ENCODE assay signal across 17 cellular contexts in the genomic region with DNA sequence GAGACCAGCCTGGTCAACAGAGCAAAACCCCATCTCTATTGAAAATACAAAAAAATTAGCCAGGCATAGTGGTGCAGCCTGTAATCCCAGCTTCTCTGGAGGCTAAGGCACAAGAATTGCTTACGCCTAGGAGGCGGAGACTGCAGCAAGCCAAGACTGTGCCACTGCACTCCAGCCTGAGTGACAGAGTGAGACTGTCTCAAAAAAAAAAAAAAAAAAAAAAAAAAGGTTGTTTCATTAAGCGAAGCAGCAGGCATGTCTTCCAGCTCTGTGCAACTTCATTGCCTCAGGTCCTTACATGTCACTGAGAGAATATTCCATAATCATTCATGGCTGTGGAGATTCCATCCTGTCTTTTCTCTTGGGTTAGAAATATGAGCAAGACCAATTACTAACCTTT. TPM values are rescaled to one million over a fixed set of nuclear protein-coding genes. Genes with fewer than 3 reads are reported as not detected.
DNase-seq lines count a peak whose midpoint lies in the region; ATAC-seq, FAIRE-seq and TF ChIP-seq lines count a peak whose summit lies in the region.
"Had no signal": no experiment of that assay in that cellular context is flagged by ENCODE, and none has a peak within 500 bp of the region (broad histone marks: within the 10 kb centered on the region; RNA-seq: fewer than 3 reads in every experiment).

No MANE protein-coding gene starts in this region.

- H3K36me3 ChIP-seq in DND-41 (ENCODE audit: insufficient read depth, low read length) = peaks cover 29% of the 10 kb centered on the region
- H3K36me3 ChIP-seq in trophoblast cell (ENCODE audit: control insufficient read depth in 1 of 2, insufficient read depth in 2 of 2, low read length in 2 of 2) = peaks cover 0 to under 1% of the 10 kb centered on the region in 2 experiments
- H3K36me3 ChIP-seq in GM23248 (ENCODE audit: low read depth) = no peaks in the 10 kb centered on the region

- H3K4ac ChIP-seq in trophoblast cell (ENCODE audit: low read depth, low read length) = peak overlapping the region; percentile 80

- TF ChIP-seq CTCF in DND-41 (IDR thresholded peaks at IDR 0.05; ENCODE audit: borderline replicate concordance, extremely low read depth, low read length, poor library complexity, severe bottlenecking) = no peak

- POLR2A ChIA-PET in HEK293T (lab: Yijun Ruan, JAX) = no interaction called here

- CTCF ChIA-PET in HEK293T (lab: Yijun Ruan, JAX) = interaction anchor here (1.2 kb wide), 1 partner anchor 25 kb away, joined by 3 read pairs; no protein-coding TSS in a partner anchor

- no peaks in the 10 kb centered on the region for H3F3A ChIP-seq in GM23248 (ENCODE audit: insufficient read depth)

- H2BK120ac ChIP-seq in trophoblast cell (ENCODE audit: insufficient read depth, low read length, poor library complexity) = peak overlapping the region; percentile 48

- no CpG with 5 or more reads among the region's 3 CpGs for WGBS in trophoblast cell (ENCODE audit: extremely low coverage, insufficient coverage, insufficient read length)
- WGBS in GM23248 (ENCODE audit: low coverage in 1 of 2, low lambda C conversion rate in 2 of 2, missing lambda C conversion rate in 2 of 2), 2 experiments = 97% methylated on average over 3 of the region's 3 CpGs

- no peak overlapping the region for H4K91ac ChIP-seq in trophoblast cell (ENCODE audit: low read depth, low read length)

- H2BK5ac ChIP-seq in trophoblast cell (ENCODE audit: low read depth, low read length, poor library complexity) = peak overlapping the region; percentile 46

- no peak for FAIRE-seq in RCC 7860 (lab: Jason Lieb, UNC)
- FAIRE-seq: GM12878, GM18507, HepG2 had no signal

- H3K9ac ChIP-seq in DND-41 (ENCODE audit: low read depth, low read length) = no peak overlapping the region
- no peak overlapping the region for H3K9ac ChIP-seq in trophoblast cell (ENCODE audit: low read length)
- H3K9ac ChIP-seq in GM23248 = no peak overlapping the region
- H3K9ac ChIP-seq: BLaER1 had no signal

- H3K9me2 ChIP-seq in GM23248 (ENCODE audit: insufficient read depth) = no peaks in the 10 kb centered on the region

- ATAC-seq in DND-41 (ENCODE audit: insufficient read depth, low read depth) = peak; percentile 43; the same call in 1 of the 3 replicates
- ATAC-seq: GM12878, HepG2 had no signal

- no peak overlapping the region for H3K14ac ChIP-seq in trophoblast cell (ENCODE audit: low read length)

- no peak overlapping the region for H4K12ac ChIP-seq in trophoblast cell (ENCODE audit: low read depth, low read length)

- H3K27ac ChIP-seq in DND-41 (ENCODE audit: low read length) (no peak overlapping the region), trophoblast cell (ENCODE audit: low read depth, low read length) (peak overlapping the region; percentile 71), GM23248 (no peak overlapping the region)
- H3K27ac ChIP-seq: BLaER1 had no signal

- H3K4me2 ChIP-seq in DND-41 (ENCODE audit: insufficient read depth, low read length) (no peak overlapping the region), trophoblast cell (ENCODE audit: low read length) (no peak overlapping the region), GM23248 (ENCODE audit: unreplicated experiment) (no peak overlapping the region)
- H3K4me2 ChIP-seq: BLaER1 had no signal

- peaks cover 100% of the 10 kb centered on the region for H3K79me2 ChIP-seq in DND-41 (ENCODE audit: insufficient read depth, low read length)
- peaks cover 20% of the 10 kb centered on the region for H3K79me2 ChIP-seq in trophoblast cell (ENCODE audit: control insufficient read depth, insufficient read depth, low read length, poor library complexity)
- peaks cover 22% of the 10 kb centered on the region for H3K79me2 ChIP-seq in GM23248 (ENCODE audit: insufficient read depth)

- H3K79me1 ChIP-seq in trophoblast cell (ENCODE audit: low read length) = peaks cover 15% of the 10 kb centered on the region

- H3K23ac ChIP-seq in trophoblast cell (ENCODE audit: low read length) = no peak overlapping the region

- H3K18ac ChIP-seq in trophoblast cell (ENCODE audit: low read length) = no peak overlapping the region

- H3K4me3 ChIP-seq in DND-41 (ENCODE audit: low read depth in 1 of 2, low read length in 2 of 2) = no peak overlapping the region
- no peak overlapping the region for H3K4me3 ChIP-seq in trophoblast cell (ENCODE audit: low read depth, low read length)
- H3K4me3 ChIP-seq in GM23248 = no peak overlapping the region
- H3K4me3 ChIP-seq: BLaER1, GM12878 had no signal

- H3K27me3 ChIP-seq in DND-41 (ENCODE audit: insufficient read depth, low read length, poor library complexity) (no peaks in the 10 kb centered on the region), trophoblast cell (ENCODE audit: insufficient read depth, low read length) (no peaks in the 10 kb centered on the region), GM23248 (replicated peaks; ENCODE audit: insufficient read depth) (no peaks in the 10 kb centered on the region)
- H3K27me3 ChIP-seq: BLaER1 had no signal

- H3K4me1 ChIP-seq in DND-41 (ENCODE audit: insufficient read depth, low read length) (peaks cover 77% of the 10 kb centered on the region), trophoblast cell (ENCODE audit: control insufficient read depth in 1 of 2, insufficient read depth in 2 of 2, low read length in 2 of 2) (peaks cover 7 to 27% of the 10 kb centered on the region in 2 experiments), GM23248 (ENCODE audit: insufficient read depth) (no peaks in the 10 kb centered on the region)

- DNase-seq in NCI-H2171 treated with DMSO at 0.1 percent for 48 hours (lab: John Stamatoyannopoulos, UW) = peak; percentile 27
- no peak for DNase-seq in NCI-H2171 (lab: John Stamatoyannopoulos, UW)
- DNase-seq in DND-41 = no peak
- DNase-seq in HEK293T (ENCODE audit: extremely low spot score) = no peak
- no peak for DNase-seq in trophoblast cell
- DNase-seq in RCC 7860 (ENCODE audit: low spot score) = no peak
- DNase-seq in GM23248 = no peak
- DNase-seq: 8988T; AML-193; Caco-2; CD8-positive, alpha-beta memory T cell; H7; HFFc6 had no signal

- no peaks in the 10 kb centered on the region for H3K9me3 ChIP-seq in DND-41 (ENCODE audit: insufficient read depth, low read length, severe bottlenecking)
- no peaks in the 10 kb centered on the region for H3K9me3 ChIP-seq in trophoblast cell (ENCODE audit: insufficient read depth, low read depth, low read length)
- no peaks in the 10 kb centered on the region for H3K9me3 ChIP-seq in GM23248 (ENCODE audit: low read depth)
- H3K9me3 ChIP-seq: Caco-2 had no signal

- H2AK5ac ChIP-seq in trophoblast cell (ENCODE audit: low read length) = no peak overlapping the region

- peaks cover 81% of the 10 kb centered on the region for H4K20me1 ChIP-seq in DND-41 (ENCODE audit: insufficient read depth, low read length)
- H4K20me1 ChIP-seq in GM23248 (ENCODE audit: insufficient read depth) = no peaks in the 10 kb centered on the region

- peak overlapping the region; percentile 70 for H4K8ac ChIP-seq in trophoblast cell (ENCODE audit: low read depth, low read length)

- H2AFZ ChIP-seq in DND-41 (ENCODE audit: low read depth, low read length) (no peak overlapping the region), trophoblast cell (ENCODE audit: insufficient read depth, low read length, poor library complexity) (no peak overlapping the region), GM23248 (no peak overlapping the region)

- in situ Hi-C loops in GM23248 (cut with MboI) = no loop called here

- H2BK12ac ChIP-seq in trophoblast cell (ENCODE audit: low read length) = no peak overlapping the region

TF ChIP-seq in HEK293T, 16 proteins besides CTCF, POLR2A, EP300 and RAD21:
- peak; percentile 59; the same call in 1 of the 2 replicates for TF ChIP-seq ZNF384 (IDR thresholded peaks at IDR 0.05)
- no peak for TF ChIP-seq SP1 (IDR thresholded peaks at IDR 0.05)
- TF ChIP-seq L3MBTL2 (conservative IDR thresholded peaks at IDR 0.05) = no peak
- no peak for TF ChIP-seq ARNT (IDR thresholded peaks at IDR 0.05)
- no peak for TF ChIP-seq FOXA1 (IDR thresholded peaks at IDR 0.05)

RNA-seq across cellular contexts. Expression of a gene that starts 16.9 kb away (rescaled TPM):
- polyA plus RNA-seq in trophoblast cell (2013) = 105 and 110 TPM in 2 replicates
- total RNA-seq in GM23248 (2014; rRNA removed; shearing (Covaris generic)) = 7.2 and 12.2 TPM in 2 replicates
- 1.8 TPM in 2 replicates for polyA plus RNA-seq in GM23248 (2016; fragmentation: Nextera tagmentation; extraction: Ambion mirVana)
- polyA plus RNA-seq: CD8-positive, alpha-beta memory T cell had no signal
